21 cellular contexts compared by ENCODE assay signal in genomic region chr9:5578698-5579085, GRCh38. TPM values are rescaled to one million over a fixed set of nuclear protein-coding genes. Genes with fewer than 3 reads are reported as not detected.
DNase-seq lines count a peak whose midpoint lies in the region; ATAC-seq and TF ChIP-seq lines count a peak whose summit lies in the region.
"Had no signal": no experiment of that assay in that cellular context is flagged by ENCODE, and none has a peak within 500 bp of the region (broad histone marks: within the 10 kb centered on the region; RNA-seq: fewer than 3 reads in every experiment).

No MANE protein-coding gene starts in this region.

- TF ChIP-seq CTCF in natural killer cell (IDR thresholded peaks at IDR 0.05), result no peak

- H3K4me3 Mint-ChIP-seq in natural killer cell treated with Interleukin-12 subunit alpha and Interleukin-12 subunit beta and Interleukin-15 and Interleukin-18, amount 100 ng/mL, for 72 hours, result no peak overlapping the region
- H3K4me3 Mint-ChIP-seq in natural killer cell, result no peak overlapping the region
- no peak overlapping the region for H3K4me3 Mint-ChIP-seq in effector memory CD8-positive, alpha-beta T cell
- H3K4me3 Mint-ChIP-seq: nephron progenitor cell had no signal

- H3K27ac Mint-ChIP-seq in natural killer cell treated with Interleukin-12 subunit alpha and Interleukin-12 subunit beta and Interleukin-15 and Interleukin-18, amount 100 ng/mL, for 72 hours, result peak overlapping the region; percentile 62 to 74
- H3K27ac Mint-ChIP-seq in natural killer cell, result no peak overlapping the region
- peak overlapping the region in 1 of 2 donors; percentile 15 for H3K27ac Mint-ChIP-seq in effector memory CD8-positive, alpha-beta T cell
- H3K27ac Mint-ChIP-seq: nephron progenitor cell had no signal

- intact Hi-C loops in natural killer cell (cut with micrococcal nuclease), result no loop called here

- no peak for DNase-seq in natural killer cell treated with Interleukin-12 subunit alpha and Interleukin-12 subunit beta and Interleukin-15 and Interleukin-18, amount 100 ng/mL, for 72 hours (ENCODE audit: low spot score)
- DNase-seq in natural killer cell (no peak), M059J (ENCODE audit: low read depth) (peak; percentile 54), dermis microvascular lymphatic vessel endothelial cell (ENCODE audit: low read depth in 2 of 2) (peak; percentile 53 to 77)
- no peak for DNase-seq in effector memory CD8-positive, alpha-beta T cell
- no peak for DNase-seq in stimulated activated CD4-positive, alpha-beta T cell treated with anti-CD3 and anti-CD28 coated beads, Interleukin-2, amount 100 ng/mL, for 48 hours
- DNase-seq: activated CD4-positive, CD25-positive, alpha-beta regulatory T cell treated with anti-CD3 and anti-CD28 coated beads, Interleukin-2, amount 50 U/mL, for 72 hours; activated gamma-delta T cell; adrenal gland; DND-41; dorsolateral prefrontal cortex; midbrain; nephron progenitor cell; RPMI8226; stimulated activated naive CD4-positive, alpha-beta T cell; T-helper 9 cell; thyroid gland had no signal

- H3K36me3 Mint-ChIP-seq in natural killer cell treated with Interleukin-12 subunit alpha and Interleukin-12 subunit beta and Interleukin-15 and Interleukin-18, amount 100 ng/mL, for 72 hours, result no peaks in the 10 kb centered on the region
- no peaks in the 10 kb centered on the region for H3K36me3 Mint-ChIP-seq in natural killer cell
- no peaks in the 10 kb centered on the region for H3K36me3 Mint-ChIP-seq in effector memory CD8-positive, alpha-beta T cell (ENCODE audit: insufficient read depth)

- H3K9me3 Mint-ChIP-seq in natural killer cell treated with Interleukin-12 subunit alpha and Interleukin-12 subunit beta and Interleukin-15 and Interleukin-18, amount 100 ng/mL, for 72 hours, result no peaks in the 10 kb centered on the region
- no peaks in the 10 kb centered on the region for H3K9me3 Mint-ChIP-seq in natural killer cell
- H3K9me3 Mint-ChIP-seq in effector memory CD8-positive, alpha-beta T cell, result no peaks in the 10 kb centered on the region
- H3K9me3 Mint-ChIP-seq: nephron progenitor cell had no signal

- H3K27me3 Mint-ChIP-seq in natural killer cell treated with Interleukin-12 subunit alpha and Interleukin-12 subunit beta and Interleukin-15 and Interleukin-18, amount 100 ng/mL, for 72 hours, result peaks cover 0 to 2% of the 10 kb centered on the region in 2 donors
- peaks cover 0 to 2% of the 10 kb centered on the region in 2 donors for H3K27me3 Mint-ChIP-seq in natural killer cell (ENCODE audit: low read depth in 2 of 2)
- no peaks in the 10 kb centered on the region for H3K27me3 Mint-ChIP-seq in effector memory CD8-positive, alpha-beta T cell

- ATAC-seq in natural killer cell treated with Interleukin-12 subunit alpha and Interleukin-12 subunit beta and Interleukin-15 and Interleukin-18, amount 100 ng/mL, for 72 hours, result no peak
- no peak for ATAC-seq in natural killer cell
- no peak for ATAC-seq in GM21360 (IDR thresholded peaks at IDR 0.05; ENCODE audit: unreplicated experiment)
- no peak for ATAC-seq in effector memory CD8-positive, alpha-beta T cell (replicated peaks)
- no peak for ATAC-seq in HG03565 (IDR thresholded peaks at IDR 0.05; ENCODE audit: unreplicated experiment)
- ATAC-seq: gastroesophageal sphincter, sciatic nerve had no signal

- H3K4me1 Mint-ChIP-seq in natural killer cell treated with Interleukin-12 subunit alpha and Interleukin-12 subunit beta and Interleukin-15 and Interleukin-18, amount 100 ng/mL, for 72 hours (ENCODE audit: low read depth in 2 of 2), result peaks cover 23 to 27% of the 10 kb centered on the region in 2 donors
- peaks cover 0 to 7% of the 10 kb centered on the region in 2 donors for H3K4me1 Mint-ChIP-seq in natural killer cell
- H3K4me1 Mint-ChIP-seq in effector memory CD8-positive, alpha-beta T cell (ENCODE audit: low read depth in 2 of 2), result no peaks in the 10 kb centered on the region
- H3K4me1 Mint-ChIP-seq: nephron progenitor cell had no signal

RNA-seq across cellular contexts. Expression of gene RIC1, which starts 50.2 kb away (rescaled TPM):
- 10 to 100 TPM; 25.4 to 36.1 TPM for total RNA-seq in natural killer cell treated with Interleukin-12 subunit alpha and Interleukin-12 subunit beta and Interleukin-15 and Interleukin-18, amount 100 ng/mL, for 72 hours
- 10 to 100 TPM; 23.5 to 33.9 (median 31.8) TPM for total RNA-seq in natural killer cell
- 27.0 and 33.4 TPM in 2 replicates for total RNA-seq in M059J (2014; rRNA removed; shearing (Covaris generic))
- 25.0 and 37.3 TPM in 2 replicates for total RNA-seq in dermis microvascular lymphatic vessel endothelial cell

Comparison
In these comparisons a context has a peak if more than half of its experiments do, and no peak if none do; other contexts are left out.
1. H3K27ac Mint-ChIP-seq: peak in natural killer cell treated with Interleukin-12 subunit alpha and Interleukin-12 subunit beta and Interleukin-15 and Interleukin-18, amount 100 ng/mL, for 72 hours (2 of 2); none in natural killer cell (0 of 2).
2. DNase-seq: peak in M059J (single experiment) and dermis microvascular lymphatic vessel endothelial cell (2 of 2); none in natural killer cell treated with Interleukin-12 subunit alpha and Interleukin-12 subunit beta and Interleukin-15 and Interleukin-18, amount 100 ng/mL, for 72 hours (single experiment), natural killer cell (single experiment), effector memory CD8-positive, alpha-beta T cell (0 of 3) and stimulated activated CD4-positive, alpha-beta T cell treated with anti-CD3 and anti-CD28 coated beads, Interleukin-2, amount 100 ng/mL, for 48 hours (0 of 2).